Comparison of ENCODE assay signal across 24 cellular contexts in genomic region chr5:13331585-13331984, GRCh38.
"Had no signal": no experiment of that assay in that cellular context is flagged by ENCODE, and none has a peak within 500 bp of the region (broad histone marks: within the 10 kb centered on the region; RNA-seq: fewer than 3 reads in every experiment).

No MANE protein-coding gene starts in this region.

- H3K4me1 ChIP-seq: Peyer's patch, SJSA1 had no signal

- H3K36me3 ChIP-seq: Peyer's patch, SJSA1 had no signal

- DNase-seq: activated B cell treated with CpG ODN at 0.5 μM for 24 hours; activated CD4-positive, alpha-beta memory T cell treated with anti-CD3 and anti-CD28 coated beads for 36 hours; activated CD4-positive, alpha-beta T cell treated with anti-CD3 and anti-CD28 coated beads, Interleukin-2, amount 10 ng/mL, durations not matched to agents 7 days and 5 days; activated CD8-positive, alpha-beta memory T cell treated with anti-CD3 and anti-CD28 coated beads for 24 hours; activated effector memory CD4-positive, alpha-beta T cell treated with anti-CD3 and anti-CD28 coated beads, Interleukin-2, amount 50 U/mL, for 16 hours; activated naive CD4-positive, alpha-beta T cell treated with anti-CD3 and anti-CD28 coated beads, Interleukin-2, amount 10 ng/mL, durations not matched to agents 7 days and 5 days; activated naive CD8-positive, alpha-beta T cell treated with anti-CD3 and anti-CD28 coated beads for 36 hours; activated T-cell treated with anti-CD3 and anti-CD28 coated beads, Interleukin-2, amount 50 U/mL, for 4 hours; KG1; NCI-H1092; NCI-H1417; NCI-H2029; NCI-H2107; NCI-H2171 treated with DMSO at 0.1 percent for 48 hours; NCI-H226; NCI-H526; NCI-H774; NK-92 treated with Interleukin-12 subunit alpha and Interleukin-12 subunit beta, amount 100 ng/mL, for 24 hours; Peyer's patch; SHP77; T-helper 17 cell; T-helper 9 cell had no signal

- H3K4me3 ChIP-seq: Peyer's patch, SJSA1 had no signal

- ATAC-seq: activated T-cell treated with anti-CD3 and anti-CD28 coated beads, Interleukin-2, amount 50 U/mL, for 4 hours; T-helper 17 cell had no signal

- H3K27me3 ChIP-seq: Peyer's patch, SJSA1 had no signal

- H3K27ac ChIP-seq: Peyer's patch, RWPE1, SJSA1 had no signal

- H3K9me3 ChIP-seq: SJSA1 had no signal
